Comparison of ENCODE assay signal across 12 cellular contexts in the genomic region with DNA sequence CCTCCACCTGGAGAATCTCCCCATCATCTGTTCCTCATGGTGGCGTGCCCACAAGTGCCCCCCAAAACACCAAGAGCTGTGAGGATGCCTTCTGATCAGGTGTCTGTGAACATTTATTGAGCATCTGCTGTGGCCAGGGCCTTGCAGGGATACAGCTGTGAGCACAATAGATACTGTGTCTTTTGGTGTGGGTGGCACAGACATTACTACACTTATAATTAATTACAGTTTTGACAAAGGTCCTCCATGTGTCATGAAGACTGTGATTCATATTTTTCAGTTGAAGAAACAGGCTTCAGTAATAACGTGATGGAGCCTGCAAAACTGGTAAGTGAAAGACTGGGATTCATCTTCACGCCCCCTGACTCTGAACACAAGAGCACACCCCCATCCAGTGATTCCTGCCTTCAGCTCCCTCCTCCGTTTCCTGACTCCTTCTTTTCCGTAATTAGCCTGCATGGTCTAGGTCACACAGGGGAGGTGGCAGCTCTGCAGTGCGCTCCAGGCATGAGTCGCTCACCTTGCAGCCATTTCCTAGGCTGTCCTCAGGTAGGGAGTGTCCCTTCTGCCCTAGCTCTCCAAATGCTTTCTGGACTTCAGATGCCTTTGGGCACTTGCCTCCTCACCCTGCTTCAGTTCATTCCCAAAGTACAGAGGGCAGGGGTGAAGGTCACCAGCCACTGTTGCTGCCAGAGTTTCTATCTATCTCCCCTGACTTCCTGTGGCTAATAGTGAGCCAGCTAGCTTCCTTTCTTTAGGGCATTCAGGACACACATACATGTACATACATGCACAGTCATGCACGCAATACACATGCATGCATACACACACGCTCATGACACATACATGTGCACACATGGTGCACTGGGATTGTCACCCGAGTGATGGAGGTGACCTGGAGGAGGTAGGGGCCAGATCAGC.
"Had no signal": no experiment of that assay in that cellular context is flagged by ENCODE, and none has a peak within 500 bp of the region (broad histone marks: within the 10 kb centered on the region; RNA-seq: fewer than 3 reads in every experiment).

No MANE protein-coding gene starts in this region.

- H3K27me3 Mint-ChIP-seq: activated naive CD4-positive, alpha-beta T cell treated with anti-CD3 and anti-CD28 coated beads, Interleukin-2, amount 50 U/mL, for 24 hours had no signal

- H3K4me1 Mint-ChIP-seq: naive B cell; stimulated activated memory B cell treated with anti-CD40 and anti-IgM and Interleukin-4, amounts not matched to agents 10 μg/mL and 1 μg/mL and 100 μg/mL, for 72 hours had no signal

- H3K27me3 ChIP-seq: brain microvascular endothelial cell, right atrium auricular region, SJSA1, tibial artery had no signal

- H3K4me3 Mint-ChIP-seq: activated CD8-positive, alpha-beta T cell treated with anti-CD3 and anti-CD28 coated beads, Interleukin-2, amount 10 ng/mL, durations not matched to agents 7 days and 5 days; activated naive CD4-positive, alpha-beta T cell treated with anti-CD3 and anti-CD28 coated beads, Interleukin-2, amount 50 U/mL, for 24 hours; mesothelial cell of epicardium; naive B cell; stimulated activated memory B cell treated with anti-CD40 and anti-IgM and Interleukin-4, amounts not matched to agents 10 μg/mL and 1 μg/mL and 100 μg/mL, for 72 hours had no signal

- H3K9me3 Mint-ChIP-seq: activated naive CD4-positive, alpha-beta T cell treated with anti-CD3 and anti-CD28 coated beads, Interleukin-2, amount 50 U/mL, for 24 hours; mesothelial cell of epicardium; naive B cell; stimulated activated memory B cell treated with anti-CD40 and anti-IgM and Interleukin-4, amounts not matched to agents 10 μg/mL and 1 μg/mL and 100 μg/mL, for 72 hours had no signal

- H3K27ac Mint-ChIP-seq: activated CD8-positive, alpha-beta T cell treated with anti-CD3 and anti-CD28 coated beads, Interleukin-2, amount 10 ng/mL, durations not matched to agents 7 days and 5 days; activated naive CD4-positive, alpha-beta T cell treated with anti-CD3 and anti-CD28 coated beads, Interleukin-2, amount 50 U/mL, for 24 hours; mesothelial cell of epicardium; naive B cell; stimulated activated memory B cell treated with anti-CD40 and anti-IgM and Interleukin-4, amounts not matched to agents 10 μg/mL and 1 μg/mL and 100 μg/mL, for 72 hours had no signal

- H3K27ac ChIP-seq: brain microvascular endothelial cell, dorsolateral prefrontal cortex, right atrium auricular region, SJSA1, tibial artery had no signal

- H3K36me3 ChIP-seq: brain microvascular endothelial cell, right atrium auricular region, SJSA1, tibial artery had no signal

- DNase-seq: activated CD8-positive, alpha-beta T cell treated with anti-CD3 and anti-CD28 coated beads, Interleukin-2, amount 10 ng/mL, durations not matched to agents 7 days and 5 days; brain microvascular endothelial cell; dorsolateral prefrontal cortex; foreskin melanocyte; naive B cell; T-helper 9 cell; tibial artery had no signal

- H3K4me1 ChIP-seq: SJSA1 had no signal

- H3K36me3 Mint-ChIP-seq: activated naive CD4-positive, alpha-beta T cell treated with anti-CD3 and anti-CD28 coated beads, Interleukin-2, amount 50 U/mL, for 24 hours; mesothelial cell of epicardium; naive B cell; stimulated activated memory B cell treated with anti-CD40 and anti-IgM and Interleukin-4, amounts not matched to agents 10 μg/mL and 1 μg/mL and 100 μg/mL, for 72 hours had no signal

- H3K4me3 ChIP-seq: dorsolateral prefrontal cortex, right atrium auricular region, SJSA1, tibial artery had no signal

- ATAC-seq: activated CD8-positive, alpha-beta T cell treated with anti-CD3 and anti-CD28 coated beads, Interleukin-2, amount 10 ng/mL, durations not matched to agents 7 days and 5 days; stimulated activated memory B cell treated with anti-CD40 and anti-IgM and Interleukin-4, amounts not matched to agents 10 μg/mL and 1 μg/mL and 100 μg/mL, for 72 hours had no signal

- H3K9me3 ChIP-seq: right atrium auricular region, SJSA1, tibial artery had no signal
